Comparison of ENCODE assay signal across 9 cellular contexts in the genomic region with DNA sequence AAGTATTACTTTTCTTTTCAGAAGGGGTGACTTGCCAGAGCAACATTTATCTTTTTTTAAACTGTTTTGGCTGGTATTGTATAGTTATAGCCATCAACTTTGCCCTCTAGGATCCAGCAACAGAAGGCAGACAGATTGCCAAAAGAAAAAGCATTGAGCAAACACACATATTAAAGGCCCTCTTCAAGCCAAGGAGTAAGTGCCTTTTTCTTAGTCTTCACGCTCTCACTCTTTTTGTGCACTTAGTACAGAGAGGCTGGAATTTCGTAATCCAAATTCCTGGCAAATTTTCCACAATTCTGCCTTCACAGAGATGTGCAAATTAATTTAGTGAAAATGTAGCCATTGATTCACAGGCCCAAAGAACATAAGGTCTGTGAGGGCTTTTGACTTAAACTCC.
"Had no signal": no experiment of that assay in that cellular context is flagged by ENCODE, and none has a peak within 500 bp of the region (broad histone marks: within the 10 kb centered on the region; RNA-seq: fewer than 3 reads in every experiment).

No MANE protein-coding gene starts in this region.

- H3K4me3 ChIP-seq: GM23338, K562 had no signal

- H3K27ac Mint-ChIP-seq: GM23338, H9 had no signal

- ATAC-seq: GM23338, K562 had no signal

- H3K9me3 Mint-ChIP-seq: GM23338 had no signal

- FAIRE-seq: H1, H54, K562 had no signal

- H3K27ac ChIP-seq: HL-60 had no signal

- H2AFZ ChIP-seq: GM23338 had no signal

- DNase-seq: H9, HCEC 1CT, IMR-90, KG1 had no signal

- H3K4me2 ChIP-seq: GM23338 had no signal

- H3K4me1 Mint-ChIP-seq: GM23338, H9 had no signal

- H3K4me3 Mint-ChIP-seq: GM23338, H9 had no signal
